Comparison of ENCODE assay signal across 11 cellular contexts in genomic region chr7:47954231-47954911, GRCh38. TPM values are rescaled to one million over a fixed set of nuclear protein-coding genes. Genes with fewer than 3 reads are reported as not detected.
DNase-seq lines count a peak whose midpoint lies in the region; ATAC-seq and TF ChIP-seq lines count a peak whose summit lies in the region.
"Had no signal": no experiment of that assay in that cellular context is flagged by ENCODE, and none has a peak within 500 bp of the region (broad histone marks: within the 10 kb centered on the region; RNA-seq: fewer than 3 reads in every experiment).

No MANE protein-coding gene starts in this region.

- ATAC-seq in GM18870 (IDR thresholded peaks at IDR 0.05; ENCODE audit: unreplicated experiment) = peak; percentile 39
- peak; percentile 46 for ATAC-seq in GM21825 (IDR thresholded peaks at IDR 0.05; ENCODE audit: unreplicated experiment)
- no peak for ATAC-seq in left colon
- ATAC-seq: heart right ventricle had no signal

- DNase-seq in M059J (ENCODE audit: low read depth) = peak; percentile 90
- peak; percentile 93 for DNase-seq in myocyte (ENCODE audit: low read depth)
- no peak for DNase-seq in MCF 10A (ENCODE audit: unreplicated experiment)
- DNase-seq in occipital lobe (lab: John Stamatoyannopoulos, UW) = no peak
- DNase-seq in left colon = no peak
- no peak for DNase-seq in caudate nucleus (lab: John Stamatoyannopoulos, UW)
- DNase-seq: activated naive CD8-positive, alpha-beta T cell treated with anti-CD3 and anti-CD28 coated beads, Interleukin-2, amount 10 ng/mL, durations not matched to agents 7 days and 5 days; effector CD8-positive, alpha-beta T cell; heart right ventricle had no signal

- peaks cover 21% of the 10 kb centered on the region for H3K36me3 Mint-ChIP-seq in MCF 10A (ENCODE audit: insufficient read depth, unreplicated experiment)

- no TSS peak for BruUV-seq in MCF 10A (replicated peaks; lab: Mats Ljungman, UMichigan)

- CTCF ChIA-PET in MCF 10A (lab: Yijun Ruan, JAX) = interaction anchor here (0.7 to 12.6 kb wide), 4 partner anchors 10 to 171 kb away, joined by 3 to 314 read pairs (median 14); no protein-coding TSS in a partner anchor

- no peak overlapping the region for H3K27ac Mint-ChIP-seq in MCF 10A (ENCODE audit: low read depth, unreplicated experiment)
- H3K27ac Mint-ChIP-seq: activated naive CD8-positive, alpha-beta T cell treated with anti-CD3 and anti-CD28 coated beads, Interleukin-2, amount 10 ng/mL, durations not matched to agents 7 days and 5 days had no signal

- no peak overlapping the region for H3K4me3 Mint-ChIP-seq in MCF 10A (ENCODE audit: unreplicated experiment)
- H3K4me3 Mint-ChIP-seq: activated naive CD8-positive, alpha-beta T cell treated with anti-CD3 and anti-CD28 coated beads, Interleukin-2, amount 10 ng/mL, durations not matched to agents 7 days and 5 days had no signal

- H3K4me1 Mint-ChIP-seq in MCF 10A (ENCODE audit: insufficient read depth, unreplicated experiment) = no peaks in the 10 kb centered on the region

- H3K9me3 Mint-ChIP-seq in MCF 10A (ENCODE audit: unreplicated experiment) = no peaks in the 10 kb centered on the region

- H3K27me3 Mint-ChIP-seq in MCF 10A (ENCODE audit: insufficient read depth, unreplicated experiment) = no peaks in the 10 kb centered on the region
- H3K27me3 Mint-ChIP-seq: activated naive CD8-positive, alpha-beta T cell treated with anti-CD3 and anti-CD28 coated beads, Interleukin-2, amount 10 ng/mL, durations not matched to agents 7 days and 5 days had no signal

- no peak for TF ChIP-seq CTCF in MCF 10A (IDR thresholded peaks at IDR 0.05; ENCODE audit: unreplicated experiment)

- POLR2A ChIA-PET in MCF 10A (lab: Yijun Ruan, JAX) = interaction anchor here (1.4 kb wide), 1 partner anchor 8 kb away, joined by 3 read pairs; no protein-coding TSS in a partner anchor

- H3K27ac ChIP-seq in caudate nucleus (ENCODE audit: low read depth, low read length) = no peak overlapping the region
- H3K27ac ChIP-seq: heart right ventricle had no signal

- intact Hi-C loops in MCF 10A (cut with micrococcal nuclease) (no loop called here), left colon (cut with DNase I, micrococcal nuclease) (no loop called here)

RNA-seq across cellular contexts. Expression of gene PKD1L1, which starts 6.1 kb away (rescaled TPM):
- total RNA-seq in M059J (2014; rRNA removed; shearing (Covaris generic)) = 0.02 and 2.7 TPM in 2 replicates
- 0.03 and 0.10 TPM in 2 replicates for total RNA-seq in myocyte
- polyA plus RNA-seq in myocyte (2012) = 0.47 TPM
- 0.25 TPM in 1 of 2 replicates, not detected in the other for total RNA-seq in MCF 10A (2022)
- total RNA-seq in occipital lobe = 0.62 TPM
- under 1 TPM; 0.56 to 0.82 TPM for total RNA-seq in left colon

RNA-seq across cellular contexts. Expression of gene HUS1, which starts 25.0 kb away (rescaled TPM):
- total RNA-seq in M059J (2014; rRNA removed; shearing (Covaris generic)) = 7.5 and 19.4 TPM in 2 replicates
- total RNA-seq in myocyte (47.0 and 73.0 TPM in 2 replicates), MCF 10A (2022) (39.9 and 42.8 TPM in 2 replicates), occipital lobe (21.1 TPM), left colon (10 to 100 TPM; 38.7 to 41.0 TPM)
- 27.0 TPM for polyA plus RNA-seq in myocyte (2012)

Comparison
In these comparisons a context has a peak if more than half of its experiments do, and no peak if none do; other contexts are left out.
1. DNase-seq: peak in M059J (single experiment) and myocyte (single experiment); none in MCF 10A (single experiment), occipital lobe (single experiment), left colon (0 of 2) and caudate nucleus (0 of 61).